ENCODE assay signal across 8 cellular contexts in genomic region chr11:119721129-119722120, GRCh38. TPM values are rescaled to one million over a fixed set of nuclear protein-coding genes. Genes with fewer than 3 reads are reported as not detected.
A peak's percentile ranks its signal among the peaks of the same experiment; 100 is the strongest.
DNase-seq lines count a peak whose midpoint lies in the region; ATAC-seq and TF ChIP-seq lines count a peak whose summit lies in the region.

No MANE protein-coding gene starts in this region.

- ATAC-seq in HG03354 (IDR thresholded peaks at IDR 0.05; ENCODE audit: poor library complexity, severe bottlenecking, unreplicated experiment), result no peak
- no peak for ATAC-seq in GM21723 (IDR thresholded peaks at IDR 0.05; ENCODE audit: unreplicated experiment)

- H3K36me3 ChIP-seq in ovary, result no peaks in the 10 kb centered on the region

- 75 to 83% (median 78%) methylated on average over 13 of the region's 13 CpGs for WGBS in ovary, 3 donors

- DNase-seq in NCI-H146 (lab: John Stamatoyannopoulos, UW) (peak; percentile 41), NCI-H146 treated with DMSO at 0.1 percent for 48 hours (lab: John Stamatoyannopoulos, UW; ENCODE audit: unreplicated experiment) (no peak), RPMI7951 (ENCODE audit: low read depth) (peak; percentile 89), foreskin fibroblast (peak in 1 of 2 donors; percentile 55), substantia nigra (lab: John Stamatoyannopoulos, UW) (peak in 4 of 49 donors; percentile 19 to 53 (median 24)), ovary (no peak)

- no peak for TF ChIP-seq EP300 in ovary (IDR thresholded peaks at IDR 0.05)

- H3K4me3 ChIP-seq in foreskin fibroblast (ENCODE audit: low read depth in 1 of 2, low read length in 2 of 2) (no peak overlapping the region), ovary (no peak overlapping the region)

- intact Hi-C loops in ovary (cut with DNase I), result loop anchor here in 1 of 4 donors (10.0 kb wide), 1 partner anchor 237 kb away; no protein-coding TSS in a partner anchor

- no peaks in the 10 kb centered on the region for H3K4me1 ChIP-seq in ovary (ENCODE audit: insufficient read depth)

- H3K27me3 ChIP-seq in ovary, result no peaks in the 10 kb centered on the region

- TF ChIP-seq POLR2A in ovary (IDR thresholded peaks at IDR 0.05), result no peak

- H3K9me3 ChIP-seq in ovary, result no peaks in the 10 kb centered on the region

- peak; percentile 57 for TF ChIP-seq CTCF in foreskin fibroblast (IDR thresholded peaks at IDR 0.05; ENCODE audit: low read depth, low read length)
- TF ChIP-seq CTCF in ovary (IDR thresholded peaks at IDR 0.05), result no peak

- H3K27ac ChIP-seq in substantia nigra (ENCODE audit: low read depth, low read length, poor library complexity, severe bottlenecking) (peak overlapping the region; percentile 14), ovary (no peak overlapping the region)

RNA-seq across cellular contexts. Expression of gene NECTIN1, which starts 7.6 kb away (rescaled TPM):
- 4.3 and 7.7 TPM in 2 replicates for total RNA-seq in RPMI7951 (2014; rRNA removed; shearing (Covaris generic))
- total RNA-seq in ovary, result 10 to 100 TPM in 1 of 7 donors, 1 to 10 TPM in 6; 1.5 to 12.1 (median 6.3) TPM
- polyA plus RNA-seq in ovary, result 1 to 10 TPM; 3.8 to 4.2 TPM

Comparison
In these comparisons a context has a peak if more than half of its experiments do, and no peak if none do; other contexts are left out.
1. DNase-seq: peak in NCI-H146 (single experiment) and RPMI7951 (single experiment); none in NCI-H146 treated with DMSO at 0.1 percent for 48 hours (single experiment) and ovary (0 of 5).